ENCODE assay signal across 8 cellular contexts in the genomic region with DNA sequence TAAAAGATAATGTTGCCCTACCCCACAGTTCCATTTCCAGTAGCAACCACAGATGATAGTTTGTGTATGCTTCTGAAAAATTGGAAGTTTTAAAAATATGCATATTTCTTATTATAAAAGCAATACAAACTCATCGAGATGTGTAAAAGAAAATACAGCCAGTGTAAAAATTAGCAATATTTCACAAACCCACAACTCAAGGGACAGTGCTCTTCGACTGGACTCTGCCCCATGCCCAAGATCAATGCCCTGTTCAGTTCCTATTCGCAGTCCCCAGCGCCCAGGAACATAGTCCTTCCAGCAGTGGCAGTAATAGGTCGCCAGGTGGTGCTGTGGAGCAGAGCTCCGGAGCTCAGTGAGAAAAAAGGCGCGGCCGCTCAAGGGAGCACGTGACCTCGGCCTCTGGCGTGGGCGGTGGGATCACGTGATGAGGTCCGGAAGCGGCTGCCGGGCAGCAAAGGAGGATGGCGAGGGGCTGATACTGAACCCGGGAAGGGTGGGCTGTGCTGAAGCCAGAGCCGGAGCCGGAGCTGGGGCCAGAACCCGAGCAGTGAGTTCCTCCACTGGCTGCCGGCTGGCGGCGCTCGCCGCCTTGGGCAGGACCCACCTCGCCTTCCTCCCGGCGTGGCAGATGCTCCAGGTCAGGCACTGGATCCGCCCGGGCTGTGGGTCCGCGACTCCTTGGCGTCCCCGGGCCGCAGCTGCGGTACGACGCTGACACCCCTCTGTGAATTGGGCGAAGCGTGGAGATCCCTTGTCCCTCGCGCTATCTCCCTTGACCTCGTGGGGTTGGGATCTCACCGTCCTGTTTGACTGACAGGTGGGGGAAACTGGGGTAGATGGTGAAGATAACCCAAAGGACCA. TPM values are rescaled to one million over a fixed set of nuclear protein-coding genes. Genes with fewer than 3 reads are reported as not detected.
DNase-seq lines count a peak whose midpoint lies in the region; ATAC-seq and TF ChIP-seq lines count a peak whose summit lies in the region.

TSS of gene SLC36A1 (plus strand) at position 430 of the 864 bp plus-strand sequence. CDS start 11,190 bp downstream, outside the sequence.

- peak within 1 kb of the TSS; percentile 74 for H3K27ac ChIP-seq in C4-2B

- ATAC-seq in HG03457 (IDR thresholded peaks at IDR 0.05; ENCODE audit: unreplicated experiment) (peak; percentile 73), left lobe of liver (peak; percentile 99)

- H3K36me3 Mint-ChIP-seq in activated CD4-positive, alpha-beta T cell treated with anti-CD3 and anti-CD28 coated beads, Interleukin-2, amount 10 ng/mL, durations not matched to agents 24 days and 14 days (ENCODE audit: low read depth), result peaks cover 4% of the 10 kb centered on the region

- peak; percentile 83 for DNase-seq in GM19240 (ENCODE audit: insufficient read length, low spot score)
- DNase-seq in NCI-H524 (lab: John Stamatoyannopoulos, UW), result peak; percentile 83 to 95
- DNase-seq in activated CD4-positive, alpha-beta T cell treated with anti-CD3 and anti-CD28 coated beads, Interleukin-2, amount 10 ng/mL, durations not matched to agents 24 days and 14 days, result peak; percentile 98
- DNase-seq in dedifferentiated amniotic fluid mesenchymal stem cell (ENCODE audit: extremely low spot score), result peak; percentile 88
- DNase-seq in left lobe of liver (ENCODE audit: low spot score), result peak; percentile 96
- DNase-seq in stimulated activated CD4-positive, alpha-beta T cell treated with anti-CD3 and anti-CD28 coated beads, Interleukin-2, amount 100 ng/mL, for 4 hours (ENCODE audit: low read depth), result peak; percentile 91

- intact Hi-C loops in activated CD4-positive, alpha-beta T cell treated with anti-CD3 and anti-CD28 coated beads, Interleukin-2, amount 10 ng/mL, durations not matched to agents 24 days and 14 days (cut with micrococcal nuclease), result loop anchor here (1.0 to 10.0 kb wide), 6 partner anchors 15 to 324 kb away; partner anchors contain the start of gene G3BP1

- H3K27me3 Mint-ChIP-seq in activated CD4-positive, alpha-beta T cell treated with anti-CD3 and anti-CD28 coated beads, Interleukin-2, amount 10 ng/mL, durations not matched to agents 24 days and 14 days, result peaks cover 43% of the 10 kb centered on the region

- no peaks in the 10 kb centered on the region for H3K9me3 Mint-ChIP-seq in activated CD4-positive, alpha-beta T cell treated with anti-CD3 and anti-CD28 coated beads, Interleukin-2, amount 10 ng/mL, durations not matched to agents 24 days and 14 days

- peak within 1 kb of the TSS; percentile 93 for H3K27ac Mint-ChIP-seq in activated CD4-positive, alpha-beta T cell treated with anti-CD3 and anti-CD28 coated beads, Interleukin-2, amount 10 ng/mL, durations not matched to agents 24 days and 14 days

- H3K4me3 Mint-ChIP-seq in activated CD4-positive, alpha-beta T cell treated with anti-CD3 and anti-CD28 coated beads, Interleukin-2, amount 10 ng/mL, durations not matched to agents 24 days and 14 days, result peak within 1 kb of the TSS; percentile 92

- peaks cover 19% of the 10 kb centered on the region for H3K4me1 Mint-ChIP-seq in activated CD4-positive, alpha-beta T cell treated with anti-CD3 and anti-CD28 coated beads, Interleukin-2, amount 10 ng/mL, durations not matched to agents 24 days and 14 days

- TF ChIP-seq CTCF in C4-2B (conservative IDR thresholded peaks at IDR 0.05), result peak; percentile 98

RNA-seq across cellular contexts. Expression of gene SLC36A1, which starts in this region (rescaled TPM):
- total RNA-seq in activated CD4-positive, alpha-beta T cell treated with anti-CD3 and anti-CD28 coated beads, Interleukin-2, amount 10 ng/mL, durations not matched to agents 24 days and 14 days, result 7.2 and 7.8 TPM in 2 replicates
- total RNA-seq in left lobe of liver, result 3.2 TPM

Comparison
In these comparisons a context has a peak if more than half of its experiments do, and no peak if none do; other contexts are left out.
1. Peak in every context shown above with its lines: DNase-seq, ATAC-seq and H3K27ac ChIP-seq.